8 cellular contexts compared by ENCODE assay signal in the genomic region with DNA sequence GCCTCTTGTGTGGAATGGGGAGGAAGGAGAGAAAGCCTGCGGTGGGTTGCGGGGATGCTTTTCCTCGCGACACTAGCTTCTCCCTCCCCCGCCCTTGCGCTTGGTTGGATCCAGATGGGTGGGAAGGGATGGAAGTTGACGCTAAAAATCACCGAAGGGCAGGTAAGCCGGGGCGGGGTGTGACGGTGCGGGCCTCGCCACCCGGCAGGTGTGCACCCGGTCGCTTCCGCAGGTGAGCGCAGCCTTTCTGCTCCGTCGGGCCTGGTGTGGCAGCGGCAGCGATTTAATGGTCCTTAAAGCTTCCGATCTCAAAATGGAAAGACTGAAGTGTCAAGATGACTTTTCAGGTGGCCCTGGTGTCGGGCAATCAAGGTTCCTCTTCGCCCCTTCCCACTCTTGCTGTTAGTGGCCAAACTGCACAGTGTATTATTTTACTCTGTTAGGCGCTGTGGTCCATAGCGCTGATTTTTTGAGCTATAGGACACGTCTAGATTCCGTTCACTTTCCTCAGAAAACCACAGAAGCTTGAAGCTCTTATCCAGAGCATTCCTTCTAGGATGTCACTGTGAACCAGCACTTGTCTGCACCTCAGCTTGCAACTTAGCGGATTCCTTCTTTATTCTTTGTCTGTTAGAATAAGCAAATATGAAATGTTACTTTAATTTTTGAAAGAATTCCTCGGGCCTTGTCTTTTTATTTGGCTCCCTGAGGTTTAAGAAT. TPM values are rescaled to one million over a fixed set of nuclear protein-coding genes. Genes with fewer than 3 reads are reported as not detected.
DNase-seq lines count a peak whose midpoint lies in the region; ATAC-seq, FAIRE-seq and TF ChIP-seq lines count a peak whose summit lies in the region.

No MANE protein-coding gene starts in this region.

- H3K79me2 ChIP-seq in Karpas-422 (ENCODE audit: low read length) (peaks cover 75% of the 10 kb centered on the region), endothelial cell of umbilical vein (ENCODE audit: control insufficient read depth, insufficient read depth, low read length) (peaks cover 87% of the 10 kb centered on the region)

- H3K4me2 ChIP-seq in Karpas-422 (ENCODE audit: low read depth, low read length, poor library complexity, severe bottlenecking) (peak overlapping the region; percentile 85), endothelial cell of umbilical vein (ENCODE audit: insufficient read depth, low read length) (peak overlapping the region; percentile 70)

- H3K4me1 ChIP-seq in Karpas-422 (ENCODE audit: low read length) (peaks cover 25% of the 10 kb centered on the region), endothelial cell of umbilical vein (ENCODE audit: control insufficient read depth, extremely low read depth, insufficient read depth, low read length) (peaks cover 22% of the 10 kb centered on the region)

- peaks cover 24% of the 10 kb centered on the region for H4K20me1 ChIP-seq in Karpas-422 (ENCODE audit: insufficient read depth, low read depth, low read length)
- peaks cover 21% of the 10 kb centered on the region for H4K20me1 ChIP-seq in endothelial cell of umbilical vein (replicated peaks; ENCODE audit: control insufficient read depth, extremely low read depth, insufficient read depth, low read length)

- H3K9me1 ChIP-seq in endothelial cell of umbilical vein (replicated peaks; ENCODE audit: control insufficient read depth, extremely low read depth, insufficient read depth, low read length): peaks cover 3% of the 10 kb centered on the region

- peak overlapping the region; percentile 90 to 99 for H3K27ac Mint-ChIP-seq in natural killer cell treated with Interleukin-12 subunit alpha and Interleukin-12 subunit beta and Interleukin-15 and Interleukin-18, amount 100 ng/mL, for 72 hours
- H3K27ac Mint-ChIP-seq in type B pancreatic cell: peak overlapping the region; percentile 95

- H3K36me3 ChIP-seq in Karpas-422 (ENCODE audit: insufficient read depth, low read length): peaks cover 31% of the 10 kb centered on the region
- H3K36me3 ChIP-seq in endothelial cell of umbilical vein (ENCODE audit: control insufficient read depth in 2 of 2, extremely low read depth in 1 of 2, insufficient read depth in 2 of 2, low read length in 2 of 2): peaks cover 4 to 17% of the 10 kb centered on the region in 2 experiments

- H3K9me3 ChIP-seq in Karpas-422 (ENCODE audit: low read length): no peaks in the 10 kb centered on the region
- no peaks in the 10 kb centered on the region for H3K9me3 ChIP-seq in endothelial cell of umbilical vein (replicated peaks; ENCODE audit: control insufficient read depth, insufficient read depth, low read length)

- FAIRE-seq in endothelial cell of umbilical vein (lab: Jason Lieb, UNC): no peak

- TF ChIP-seq POLR2A in endothelial cell of umbilical vein (IDR thresholded peaks at IDR 0.05; ENCODE audit: low read depth, low read length): no peak

- DNase-seq in Karpas-422 (peak; percentile 56), endothelial cell of umbilical vein (ENCODE audit: low read depth, low spot score) (no peak), type B pancreatic cell (ENCODE audit: extremely low spot score, unreplicated experiment) (no peak), NCI-H128 (lab: John Stamatoyannopoulos, UW; ENCODE audit: unreplicated experiment) (no peak)
- DNase-seq in activated CD4-positive, alpha-beta T cell treated with anti-CD3 and anti-CD28 coated beads, Interleukin-2, amount 50 U/mL, for 4 hours: peak; percentile 31 to 33
- no peak for DNase-seq in natural killer cell treated with Interleukin-12 subunit alpha and Interleukin-12 subunit beta and Interleukin-15 and Interleukin-18, amount 100 ng/mL, for 72 hours (ENCODE audit: low spot score)

- POLR2A ChIA-PET in endothelial cell of umbilical vein (lab: Charles Lee): interaction anchor here (0.9 kb wide), 1 partner anchor 57 kb away, joined by 4 read pairs; the partner anchor contains the start of gene HNRNPD

- dilution Hi-C loops in endothelial cell of umbilical vein (cut with MboI; ENCODE audit: extremely low pct_ligation_motif_present, low sequenced_read_pairs): no loop called here

- TSS peak; percentile 26 for BruUV-seq in endothelial cell of umbilical vein (replicated peaks; lab: Mats Ljungman, UMichigan)

- no peaks in the 10 kb centered on the region for H3K9me3 Mint-ChIP-seq in natural killer cell treated with Interleukin-12 subunit alpha and Interleukin-12 subunit beta and Interleukin-15 and Interleukin-18, amount 100 ng/mL, for 72 hours
- no peaks in the 10 kb centered on the region for H3K9me3 Mint-ChIP-seq in type B pancreatic cell

- no peaks in the 10 kb centered on the region for H3K9me2 ChIP-seq in Karpas-422 (replicated peaks; ENCODE audit: insufficient read depth, low read length)

- H3K4me3 ChIP-seq in GM12875 (ENCODE audit: low read depth, low read length) (peak overlapping the region; percentile 99), Karpas-422 (ENCODE audit: low read length) (peak overlapping the region; percentile 86), endothelial cell of umbilical vein (replicated peaks in 1 of 3; ENCODE audit: insufficient read depth in 1 of 3, low read depth in 1 of 3, low read length in 3 of 3) (peak overlapping the region; percentile 88 to 100 (median 98))

- H3K27me3 ChIP-seq in Karpas-422 (ENCODE audit: low read length) (no peaks in the 10 kb centered on the region), endothelial cell of umbilical vein (ENCODE audit: control insufficient read depth in 2 of 2, insufficient read depth in 2 of 2, low read length in 2 of 2) (no peaks in the 10 kb centered on the region)

- intact Hi-C loops in endothelial cell of umbilical vein (cut with micrococcal nuclease): loop anchor here (5.0 kb wide), 1 partner anchor 581 kb away; the partner anchor contains the start of gene LIN54

- H3K36me3 Mint-ChIP-seq in natural killer cell treated with Interleukin-12 subunit alpha and Interleukin-12 subunit beta and Interleukin-15 and Interleukin-18, amount 100 ng/mL, for 72 hours: peaks cover 35% of the 10 kb centered on the region
- H3K36me3 Mint-ChIP-seq in type B pancreatic cell: peaks cover 45% of the 10 kb centered on the region

- H3K27me3 Mint-ChIP-seq in natural killer cell treated with Interleukin-12 subunit alpha and Interleukin-12 subunit beta and Interleukin-15 and Interleukin-18, amount 100 ng/mL, for 72 hours: no peaks in the 10 kb centered on the region
- H3K27me3 Mint-ChIP-seq in type B pancreatic cell: no peaks in the 10 kb centered on the region

- H3K27ac ChIP-seq in Karpas-422 (ENCODE audit: low read length): peak overlapping the region; percentile 50; the same call in 1 of the 2 replicates
- H3K27ac ChIP-seq in endothelial cell of umbilical vein (ENCODE audit: insufficient read depth, low read depth, low read length): peak overlapping the region; percentile 99

- no peak for TF ChIP-seq CTCF in GM12875 (IDR thresholded peaks at IDR 0.05; ENCODE audit: borderline replicate concordance, insufficient read depth, low read depth, low read length)
- no peak for TF ChIP-seq CTCF in endothelial cell of umbilical vein (IDR thresholded peaks at IDR 0.05; ENCODE audit: extremely low read depth in 1 of 2, insufficient read depth in 1 of 2, low read depth in 1 of 2, low read length in 2 of 2)
- no peak for TF ChIP-seq CTCF in type B pancreatic cell (conservative IDR thresholded peaks at IDR 0.05)

- CTCF ChIA-PET in endothelial cell of umbilical vein (lab: Charles Lee): interaction anchor here (1.2 to 1.4 kb wide), 2 partner anchors 31 to 308 kb away, joined by 3 to 12 read pairs; no protein-coding TSS in a partner anchor

- H3K9ac ChIP-seq in Karpas-422 (ENCODE audit: low read length) (peak overlapping the region; percentile 87), endothelial cell of umbilical vein (replicated peaks; ENCODE audit: extremely low read depth, insufficient read depth, low read length) (peak overlapping the region; percentile 100)

- peaks cover 45 to 50% of the 10 kb centered on the region in 2 donors for H3K4me1 Mint-ChIP-seq in natural killer cell treated with Interleukin-12 subunit alpha and Interleukin-12 subunit beta and Interleukin-15 and Interleukin-18, amount 100 ng/mL, for 72 hours (ENCODE audit: low read depth in 2 of 2)
- H3K4me1 Mint-ChIP-seq in type B pancreatic cell (ENCODE audit: unreplicated experiment): peaks cover 38% of the 10 kb centered on the region

- H3K4me3 Mint-ChIP-seq in natural killer cell treated with Interleukin-12 subunit alpha and Interleukin-12 subunit beta and Interleukin-15 and Interleukin-18, amount 100 ng/mL, for 72 hours: peak overlapping the region; percentile 95
- H3K4me3 Mint-ChIP-seq in type B pancreatic cell: peak overlapping the region; percentile 99

- no peak overlapping the region for H2AFZ ChIP-seq in Karpas-422 (ENCODE audit: low read length)
- H2AFZ ChIP-seq in endothelial cell of umbilical vein (ENCODE audit: low read depth, low read length): peak overlapping the region; percentile 68

- no peak for ATAC-seq in natural killer cell treated with Interleukin-12 subunit alpha and Interleukin-12 subunit beta and Interleukin-15 and Interleukin-18, amount 100 ng/mL, for 72 hours
- ATAC-seq in HG03039 (IDR thresholded peaks at IDR 0.05; ENCODE audit: unreplicated experiment): no peak

RNA-seq across cellular contexts. Expression of gene ENOPH1, which starts 0.8 kb away (rescaled TPM):
- total RNA-seq in Karpas-422 (2014; rRNA removed; shearing (Covaris generic); ENCODE audit: low replicate concordance): 13.4 and 17.2 TPM in 2 replicates
- 35.0 and 35.3 TPM in 2 replicates for total RNA-seq in endothelial cell of umbilical vein
- polyA plus RNA-seq in endothelial cell of umbilical vein: 8.2 and 11.1 TPM in 2 replicates
- 14.3 and 14.6 TPM in 2 replicates for polyA plus RNA-seq in endothelial cell of umbilical vein (2011; cell fraction: cytosol; rRNA removed)
- 8.3 and 10.6 TPM in 2 replicates for polyA plus RNA-seq in endothelial cell of umbilical vein (2011; cell fraction: nucleus; rRNA removed)
- polyA plus RNA-seq in endothelial cell of umbilical vein (2012): 26.6 and 35.3 TPM in 2 replicates
- 14.4 and 17.0 TPM in 2 replicates for polyA minus RNA-seq in endothelial cell of umbilical vein
- 6.2 TPM for polyA minus RNA-seq in endothelial cell of umbilical vein (2011; cell fraction: cytosol; rRNA and poly(A)+ RNA removed)
- 5.7 and 6.8 TPM in 2 replicates for polyA minus RNA-seq in endothelial cell of umbilical vein (2011; cell fraction: nucleus; rRNA and poly(A)+ RNA removed)
- 10 to 100 TPM; 41.8 to 50.3 TPM for total RNA-seq in natural killer cell treated with Interleukin-12 subunit alpha and Interleukin-12 subunit beta and Interleukin-15 and Interleukin-18, amount 100 ng/mL, for 72 hours
- total RNA-seq in type B pancreatic cell (ENCODE audit: low replicate concordance): 33.1 and 35.6 TPM in 2 replicates

RNA-seq across cellular contexts. Expression of gene HNRNPDL, which starts 0.9 kb away (rescaled TPM):
- 68.5 and 87.5 TPM in 2 replicates for total RNA-seq in Karpas-422 (2014; rRNA removed; shearing (Covaris generic); ENCODE audit: low replicate concordance)
- 292 and 293 TPM in 2 replicates for total RNA-seq in endothelial cell of umbilical vein
- polyA plus RNA-seq in endothelial cell of umbilical vein: 97.1 and 160 TPM in 2 replicates
- 171 and 225 TPM in 2 replicates for polyA plus RNA-seq in endothelial cell of umbilical vein (2011; cell fraction: cytosol; rRNA removed)
- 446 and 780 TPM in 2 replicates for polyA plus RNA-seq in endothelial cell of umbilical vein (2011; cell fraction: nucleus; rRNA removed)
- polyA plus RNA-seq in endothelial cell of umbilical vein (2012): 222 and 296 TPM in 2 replicates
- polyA minus RNA-seq in endothelial cell of umbilical vein: 37.0 and 46.5 TPM in 2 replicates
- 51.2 TPM for polyA minus RNA-seq in endothelial cell of umbilical vein (2011; cell fraction: cytosol; rRNA and poly(A)+ RNA removed)
- polyA minus RNA-seq in endothelial cell of umbilical vein (2011; cell fraction: nucleus; rRNA and poly(A)+ RNA removed): 86.1 and 104 TPM in 2 replicates
- total RNA-seq in natural killer cell treated with Interleukin-12 subunit alpha and Interleukin-12 subunit beta and Interleukin-15 and Interleukin-18, amount 100 ng/mL, for 72 hours: 100 to 1,000 TPM; 226 to 248 TPM
- total RNA-seq in type B pancreatic cell (ENCODE audit: low replicate concordance): 267 and 448 TPM in 2 replicates

RNA-seq across cellular contexts. Expression of gene HNRNPD, which starts 57.4 kb away (rescaled TPM):
- total RNA-seq in Karpas-422 (2014; rRNA removed; shearing (Covaris generic); ENCODE audit: low replicate concordance): 50.7 and 64.1 TPM in 2 replicates
- total RNA-seq in endothelial cell of umbilical vein: 361 and 363 TPM in 2 replicates
- 63.9 and 91.3 TPM in 2 replicates for polyA plus RNA-seq in endothelial cell of umbilical vein
- 83.9 and 112 TPM in 2 replicates for polyA plus RNA-seq in endothelial cell of umbilical vein (2011; cell fraction: cytosol; rRNA removed)
- 258 and 346 TPM in 2 replicates for polyA plus RNA-seq in endothelial cell of umbilical vein (2011; cell fraction: nucleus; rRNA removed)
- 202 and 293 TPM in 2 replicates for polyA plus RNA-seq in endothelial cell of umbilical vein (2012)
- 30.2 and 38.0 TPM in 2 replicates for polyA minus RNA-seq in endothelial cell of umbilical vein
- 36.0 TPM for polyA minus RNA-seq in endothelial cell of umbilical vein (2011; cell fraction: cytosol; rRNA and poly(A)+ RNA removed)
- 91.3 and 117 TPM in 2 replicates for polyA minus RNA-seq in endothelial cell of umbilical vein (2011; cell fraction: nucleus; rRNA and poly(A)+ RNA removed)
- total RNA-seq in natural killer cell treated with Interleukin-12 subunit alpha and Interleukin-12 subunit beta and Interleukin-15 and Interleukin-18, amount 100 ng/mL, for 72 hours: 100 to 1,000 TPM; 280 to 290 TPM
- total RNA-seq in type B pancreatic cell (ENCODE audit: low replicate concordance): 225 and 367 TPM in 2 replicates

Comparison
In these comparisons a context has a peak if more than half of its experiments do, and no peak if none do; other contexts are left out.
1. DNase-seq: peak in Karpas-422 (single experiment) and activated CD4-positive, alpha-beta T cell treated with anti-CD3 and anti-CD28 coated beads, Interleukin-2, amount 50 U/mL, for 4 hours (2 of 2); none in endothelial cell of umbilical vein (single experiment), natural killer cell treated with Interleukin-12 subunit alpha and Interleukin-12 subunit beta and Interleukin-15 and Interleukin-18, amount 100 ng/mL, for 72 hours (single experiment), type B pancreatic cell (single experiment) and NCI-H128 (single experiment).
2. Peak in every context shown above with its lines, with median percentiles within 50 percentile points of each other: H3K4me3 ChIP-seq.